7 cellular contexts compared by ENCODE assay signal in genomic region chrX:1468250-1468772, GRCh38. TPM values are rescaled to one million over a fixed set of nuclear protein-coding genes. Genes with fewer than 3 reads are reported as not detected.
A peak's percentile ranks its signal among the peaks of the same experiment; 100 is the strongest.
DNase-seq lines count a peak whose midpoint lies in the region; ATAC-seq lines count a peak whose summit lies in the region.

No MANE protein-coding gene starts in this region.

- peak overlapping the region; percentile 63 to 77 for H3K4me3 Mint-ChIP-seq in stimulated activated naive CD8-positive, alpha-beta T cell treated with anti-CD3 and anti-CD28 coated beads, Interleukin-15, amount 100 ng/mL, for 72 hours

- ATAC-seq in GM18870 (IDR thresholded peaks at IDR 0.05; ENCODE audit: unreplicated experiment) (peak; percentile 67), HG02973 (IDR thresholded peaks at IDR 0.05; ENCODE audit: unreplicated experiment) (peak; percentile 32), left colon (peak; percentile 20)
- ATAC-seq in stimulated activated naive CD8-positive, alpha-beta T cell treated with anti-CD3 and anti-CD28 coated beads, Interleukin-15, amount 100 ng/mL, for 72 hours, result peak; percentile 69

- peak overlapping the region; percentile 79 to 82 for H3K27ac Mint-ChIP-seq in stimulated activated naive CD8-positive, alpha-beta T cell treated with anti-CD3 and anti-CD28 coated beads, Interleukin-15, amount 100 ng/mL, for 72 hours

- H3K27me3 Mint-ChIP-seq in stimulated activated naive CD8-positive, alpha-beta T cell treated with anti-CD3 and anti-CD28 coated beads, Interleukin-15, amount 100 ng/mL, for 72 hours, result no peaks in the 10 kb centered on the region

- H3K9me3 Mint-ChIP-seq in stimulated activated naive CD8-positive, alpha-beta T cell treated with anti-CD3 and anti-CD28 coated beads, Interleukin-15, amount 100 ng/mL, for 72 hours, result peaks cover 16% of the 10 kb centered on the region in 2 donors

- peaks cover 97% of the 10 kb centered on the region for H3K4me1 Mint-ChIP-seq in stimulated activated naive CD8-positive, alpha-beta T cell treated with anti-CD3 and anti-CD28 coated beads, Interleukin-15, amount 100 ng/mL, for 72 hours

- peak; percentile 41 for DNase-seq in RKO (ENCODE audit: low spot score)
- peak; percentile 49 to 68 for DNase-seq in activated T-helper 1 cell treated with anti-CD3 and anti-CD28 coated beads, Interleukin-2, amount 50 U/mL, for 16 hours (ENCODE audit: low read depth in 1 of 2, low spot score in 1 of 2)
- DNase-seq in left colon, result peak; percentile 41 to 54
- peak; percentile 73 to 95 for DNase-seq in stimulated activated naive CD8-positive, alpha-beta T cell treated with anti-CD3 and anti-CD28 coated beads, Interleukin-15, amount 100 ng/mL, for 72 hours
- no peak for DNase-seq in NCI-H146 (lab: John Stamatoyannopoulos, UW)

- intact Hi-C loops in left colon (cut with DNase I, micrococcal nuclease), result no loop called here

RNA-seq across cellular contexts. Expression of gene ASMTL, which starts 15.6 kb away (rescaled TPM):
- 10 to 100 TPM; 14.6 to 19.9 TPM for total RNA-seq in left colon
